Comparison of ENCODE assay signal across 5 cellular contexts in genomic region chr4:120960868-120961267, GRCh38. TPM values are rescaled to one million over a fixed set of nuclear protein-coding genes. Genes with fewer than 3 reads are reported as not detected.
"Had no signal": no experiment of that assay in that cellular context is flagged by ENCODE, and none has a peak within 500 bp of the region (broad histone marks: within the 10 kb centered on the region; RNA-seq: fewer than 3 reads in every experiment).

No MANE protein-coding gene starts in this region.

- DNase-seq: H9, HCEC 1CT had no signal

- H3K4me3 ChIP-seq: GM23338 had no signal

- ATAC-seq: GM23338, HepG2 had no signal

RNA-seq across cellular contexts. Expression of gene PRDM5, which starts 38.3 kb away (rescaled TPM):
- total RNA-seq: HepG2 had no signal
- polyA plus RNA-seq: HepG2, IgD-negative memory B cell had no signal
